In the genomic region with DNA sequence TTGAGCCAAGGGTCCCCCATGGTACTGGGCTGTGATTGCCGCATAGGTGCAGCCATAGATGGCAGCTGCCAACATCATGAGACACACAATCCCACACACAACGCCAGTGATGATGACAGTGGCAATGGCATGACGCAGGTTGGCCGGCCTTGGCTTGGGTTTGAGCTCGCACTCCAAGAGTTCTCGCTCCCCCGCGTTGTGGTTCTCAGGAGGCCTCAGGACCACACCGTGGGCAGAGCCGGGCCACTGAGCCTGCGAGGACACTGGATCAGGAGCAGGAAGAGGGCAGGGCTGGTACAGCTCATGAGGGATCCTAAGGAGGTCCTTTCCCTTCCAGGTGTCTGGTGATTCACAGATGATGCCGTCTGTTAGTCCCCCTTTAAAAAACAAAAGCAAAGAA, we compare ENCODE assay signal across 27 cellular contexts. TPM values are rescaled to one million over a fixed set of nuclear protein-coding genes. Genes with fewer than 3 reads are reported as not detected.
DNase-seq lines count a peak whose midpoint lies in the region; ATAC-seq and TF ChIP-seq lines count a peak whose summit lies in the region.
"Had no signal": no experiment of that assay in that cellular context is flagged by ENCODE, and none has a peak within 500 bp of the region (broad histone marks: within the 10 kb centered on the region; RNA-seq: fewer than 3 reads in every experiment).

No MANE protein-coding gene starts in this region.

- peak overlapping the region; percentile 13; the same call in 1 of the 2 replicates for H2BK20ac ChIP-seq in IMR-90 (ENCODE audit: low read depth, low read length)

- TF ChIP-seq RAD21 in IMR-90 (IDR thresholded peaks at IDR 0.05; ENCODE audit: low read length) = no peak

- 100% methylated on average over 7 of the region's 12 CpGs; no CpG with 5 or more reads in 1 of the 2 experiments for WGBS in IMR-90 (ENCODE audit: extremely low coverage in 2 of 2, insufficient read length in 1 of 2), 2 experiments

- dilution Hi-C loops in IMR-90 (cut with HindIII; ENCODE audit: low sequenced_read_pairs, unreplicated experiment) = no loop called here

- H2BK5ac ChIP-seq in IMR-90 (ENCODE audit: low read depth, low read length, poor library complexity, severe bottlenecking) = no peak overlapping the region

- peaks cover 5% of the 10 kb centered on the region; the same call in 1 of the 2 replicates for H3K4me1 ChIP-seq in IMR-90 (ENCODE audit: control insufficient read depth, insufficient read depth, low read length)
- H3K4me1 ChIP-seq: BE2C, BLaER1 had no signal

- H3K23ac ChIP-seq in IMR-90 (ENCODE audit: low read depth, low read length) = no peak overlapping the region

- DNase-seq in IMR-90 = no peak
- DNase-seq in chondrocyte (ENCODE audit: low spot score) = no peak
- no peak for DNase-seq in osteocyte (ENCODE audit: extremely low spot score, unreplicated experiment)
- no peak for DNase-seq in GM19238 (ENCODE audit: insufficient read length, low spot score)
- DNase-seq in G401 (ENCODE audit: low spot score) = no peak
- DNase-seq in hepatic stellate cell (ENCODE audit: low spot score) = no peak
- no peak for DNase-seq in glomerular visceral epithelial cell (ENCODE audit: extremely low spot score)
- DNase-seq: 8988T; ACHN; BE2C; C1 segment of cervical spinal cord; CD4-positive, alpha-beta memory T cell; CD4-positive, CD25-positive, alpha-beta regulatory T cell; CD8-positive, alpha-beta memory T cell; COR-L47; DMS 273 treated with DMSO at 0.1 percent for 48 hours; DMS153; DMS53; DMS79; DND-41; GF-D8 had no signal

- H3K4me1 Mint-ChIP-seq in chondrocyte (ENCODE audit: low read depth) = peaks cover 24% of the 10 kb centered on the region
- H3K4me1 Mint-ChIP-seq in osteocyte (ENCODE audit: unreplicated experiment) = peaks cover 35% of the 10 kb centered on the region
- no peaks in the 10 kb centered on the region for H3K4me1 Mint-ChIP-seq in stimulated activated memory B cell treated with anti-CD40 and anti-IgM and Interleukin-4, amounts not matched to agents 10 μg/mL and 1 μg/mL and 100 μg/mL, for 72 hours
- H3K4me1 Mint-ChIP-seq: CD14-positive monocyte; CD4-positive, alpha-beta memory T cell; CD4-positive, CD25-positive, alpha-beta regulatory T cell; CD8-positive, alpha-beta memory T cell had no signal

- H3K18ac ChIP-seq in IMR-90 (ENCODE audit: low read depth, low read length) = no peak overlapping the region

- no peak overlapping the region for H3K14ac ChIP-seq in IMR-90 (replicated peaks; ENCODE audit: low read depth, low read length)

- H3K36me3 Mint-ChIP-seq in chondrocyte (ENCODE audit: low read depth) = no peaks in the 10 kb centered on the region
- no peaks in the 10 kb centered on the region for H3K36me3 Mint-ChIP-seq in osteocyte (ENCODE audit: unreplicated experiment)
- no peaks in the 10 kb centered on the region for H3K36me3 Mint-ChIP-seq in stimulated activated memory B cell treated with anti-CD40 and anti-IgM and Interleukin-4, amounts not matched to agents 10 μg/mL and 1 μg/mL and 100 μg/mL, for 72 hours
- H3K36me3 Mint-ChIP-seq: CD14-positive monocyte; CD4-positive, alpha-beta memory T cell; CD4-positive, CD25-positive, alpha-beta regulatory T cell; CD8-positive, alpha-beta memory T cell had no signal

- no peak for TF ChIP-seq CTCF in IMR-90 (conservative IDR thresholded peaks at IDR 0.05; ENCODE audit: low read depth, low read length)
- TF ChIP-seq CTCF in chondrocyte (IDR thresholded peaks at IDR 0.05) = no peak
- TF ChIP-seq CTCF in osteocyte (IDR thresholded peaks at IDR 0.05) = no peak

- H3K9me3 Mint-ChIP-seq in chondrocyte (ENCODE audit: low read depth) (peaks cover 3% of the 10 kb centered on the region), osteocyte (ENCODE audit: unreplicated experiment) (no peaks in the 10 kb centered on the region)
- H3K9me3 Mint-ChIP-seq in stimulated activated memory B cell treated with anti-CD40 and anti-IgM and Interleukin-4, amounts not matched to agents 10 μg/mL and 1 μg/mL and 100 μg/mL, for 72 hours = peaks cover 9% of the 10 kb centered on the region

- peak overlapping the region; percentile 77 for H2AK5ac ChIP-seq in IMR-90 (ENCODE audit: low read depth, low read length)

- no peak overlapping the region; the same call in 1 of the 2 replicates for H2BK120ac ChIP-seq in IMR-90 (ENCODE audit: low read depth, low read length)

- intact Hi-C loops in IMR-90 (cut with micrococcal nuclease) = no loop called here

- H3K4me2 ChIP-seq in IMR-90 (ENCODE audit: low read depth, low read length) = no peak overlapping the region
- H3K4me2 ChIP-seq: BLaER1 had no signal

- 0 out of 3 replicates have a peak overlapping the region, but pooled peaks have one; percentile 51 for H2BK15ac ChIP-seq in IMR-90 (ENCODE audit: low read depth, low read length)

- no peaks in the 10 kb centered on the region for H3K79me1 ChIP-seq in IMR-90 (ENCODE audit: low read depth in 1 of 2, low read length in 2 of 2)

- no peak overlapping the region for H4K91ac ChIP-seq in IMR-90 (ENCODE audit: insufficient read depth, low read depth, low read length)

- H3K4me3 Mint-ChIP-seq in chondrocyte (ENCODE audit: unreplicated experiment) = no peak overlapping the region
- no peak overlapping the region for H3K4me3 Mint-ChIP-seq in osteocyte (ENCODE audit: unreplicated experiment)
- no peak overlapping the region for H3K4me3 Mint-ChIP-seq in stimulated activated memory B cell treated with anti-CD40 and anti-IgM and Interleukin-4, amounts not matched to agents 10 μg/mL and 1 μg/mL and 100 μg/mL, for 72 hours
- H3K4me3 Mint-ChIP-seq: CD14-positive monocyte; CD4-positive, alpha-beta memory T cell; CD4-positive, CD25-positive, alpha-beta regulatory T cell; CD8-positive, alpha-beta memory T cell had no signal

- peak overlapping the region; percentile 59 for H2AFZ ChIP-seq in IMR-90 (replicated peaks; ENCODE audit: low read length, poor library complexity)

- peak overlapping the region; percentile 51 for H2AK9ac ChIP-seq in IMR-90 (replicated peaks; ENCODE audit: low read depth, low read length, poor library complexity)

- H3K56ac ChIP-seq in IMR-90 (ENCODE audit: extremely low read depth, insufficient read depth, low read length) = no peak overlapping the region

- H3K4me3 ChIP-seq in IMR-90 (ENCODE audit: insufficient read depth, low read depth, low read length) = no peak overlapping the region
- H3K4me3 ChIP-seq: BLaER1 had no signal

- POLR2A ChIA-PET in IMR-90 (lab: Charles Lee; ENCODE audit: unreplicated experiment) = no interaction called here

- H3K9me1 ChIP-seq in IMR-90 (ENCODE audit: insufficient read depth, low read length) = no peaks in the 10 kb centered on the region; the same call in 1 of the 2 replicates

- H4K5ac ChIP-seq in IMR-90 (ENCODE audit: low read depth, low read length) = no peak overlapping the region

- no peaks in the 10 kb centered on the region for H3K9me3 ChIP-seq in IMR-90 (ENCODE audit: control insufficient read depth, insufficient read depth, low read length)
- H3K9me3 ChIP-seq: BE2C, BLaER1 had no signal

- no TSS peak for BruUV-seq in IMR-90 (replicated peaks; lab: Mats Ljungman, UMichigan)

- TF ChIP-seq POLR2A in IMR-90 (IDR thresholded peaks at IDR 0.05; ENCODE audit: low read depth, low read length) = no peak

- CTCF ChIA-PET in IMR-90 (lab: Yijun Ruan, JAX) = no interaction called here

- ATAC-seq in IMR-90 (ENCODE audit: low read depth) = no peak
- ATAC-seq in stimulated activated memory B cell treated with anti-CD40 and anti-IgM and Interleukin-4, amounts not matched to agents 10 μg/mL and 1 μg/mL and 100 μg/mL, for 72 hours = peak; percentile 31

- H3K27me3 Mint-ChIP-seq in chondrocyte (ENCODE audit: low read depth) (no peaks in the 10 kb centered on the region), osteocyte (ENCODE audit: unreplicated experiment) (no peaks in the 10 kb centered on the region)
- H3K27me3 Mint-ChIP-seq in stimulated activated memory B cell treated with anti-CD40 and anti-IgM and Interleukin-4, amounts not matched to agents 10 μg/mL and 1 μg/mL and 100 μg/mL, for 72 hours = no peaks in the 10 kb centered on the region
- H3K27me3 Mint-ChIP-seq: CD4-positive, alpha-beta memory T cell; CD4-positive, CD25-positive, alpha-beta regulatory T cell; CD8-positive, alpha-beta memory T cell had no signal

- no peaks in the 10 kb centered on the region for H3K27me3 ChIP-seq in IMR-90 (ENCODE audit: control insufficient read depth, insufficient read depth, low read length)
- H3K27me3 ChIP-seq: BE2C, BLaER1 had no signal

- H3K27ac ChIP-seq in IMR-90 (ENCODE audit: insufficient read depth, low read length) = no peak overlapping the region
- H3K27ac ChIP-seq: BLaER1 had no signal

- H4K20me1 ChIP-seq in IMR-90 (ENCODE audit: insufficient read depth, low read length) = no peaks in the 10 kb centered on the region
- H4K20me1 ChIP-seq: BLaER1 had no signal

- H3K36me3 ChIP-seq in IMR-90 (ENCODE audit: control insufficient read depth, insufficient read depth, low read length) = no peaks in the 10 kb centered on the region
- H3K36me3 ChIP-seq: BE2C, BLaER1 had no signal

- no peak overlapping the region for H3K9ac ChIP-seq in IMR-90 (ENCODE audit: low read depth, low read length)
- H3K9ac ChIP-seq: BLaER1 had no signal

- H3K4ac ChIP-seq in IMR-90 (ENCODE audit: low read depth, low read length) = no peak overlapping the region

- H4K8ac ChIP-seq in IMR-90 (ENCODE audit: low read depth in 2 of 2, low read length in 2 of 2) = no peak overlapping the region

- in situ Hi-C loops in IMR-90 (cut with MboI; ENCODE audit: low sequenced_read_pairs) (no loop called here), G401 (cut with HindIII; ENCODE audit: low sequenced_read_pairs) (no loop called here)

- H3K27ac Mint-ChIP-seq in chondrocyte (ENCODE audit: unreplicated experiment) = peak overlapping the region; percentile 54
- H3K27ac Mint-ChIP-seq in osteocyte (ENCODE audit: unreplicated experiment) = peak overlapping the region; percentile 82
- H3K27ac Mint-ChIP-seq in stimulated activated memory B cell treated with anti-CD40 and anti-IgM and Interleukin-4, amounts not matched to agents 10 μg/mL and 1 μg/mL and 100 μg/mL, for 72 hours = no peak overlapping the region
- H3K27ac Mint-ChIP-seq: CD14-positive monocyte; CD4-positive, alpha-beta memory T cell; CD4-positive, CD25-positive, alpha-beta regulatory T cell; CD8-positive, alpha-beta memory T cell had no signal

RNA-seq across cellular contexts. Expression of a gene that starts 9.3 kb away (rescaled TPM):
- not detected in 2 replicates for total RNA-seq in IMR-90 (2012; rRNA removed)
- not detected in 2 replicates for polyA plus RNA-seq in IMR-90 (2012; rRNA removed)
- polyA plus RNA-seq in IMR-90 (2012; cell fraction: cytosol; rRNA removed) = not detected in 2 replicates
- 0.06 TPM in 1 of 2 replicates, not detected in the other for polyA plus RNA-seq in IMR-90 (2012; cell fraction: nucleus; rRNA removed; ENCODE audit: low replicate concordance)
- total RNA-seq in chondrocyte = not detected in 3 replicates
- not detected in 2 replicates for total RNA-seq in osteocyte
- total RNA-seq in G401 (2014; rRNA removed; shearing (Covaris generic)) = not detected in 2 replicates
- total RNA-seq: A673; CD4-positive, alpha-beta memory T cell; CD4-positive, CD25-positive, alpha-beta regulatory T cell; CD8-positive, alpha-beta memory T cell; Daoy had no signal
- polyA plus RNA-seq: AG04450; CD14-positive monocyte; CD4-positive, alpha-beta memory T cell; CD4-positive, CD25-positive, alpha-beta regulatory T cell; CD8-positive, alpha-beta memory T cell had no signal
